In the genomic region with DNA sequence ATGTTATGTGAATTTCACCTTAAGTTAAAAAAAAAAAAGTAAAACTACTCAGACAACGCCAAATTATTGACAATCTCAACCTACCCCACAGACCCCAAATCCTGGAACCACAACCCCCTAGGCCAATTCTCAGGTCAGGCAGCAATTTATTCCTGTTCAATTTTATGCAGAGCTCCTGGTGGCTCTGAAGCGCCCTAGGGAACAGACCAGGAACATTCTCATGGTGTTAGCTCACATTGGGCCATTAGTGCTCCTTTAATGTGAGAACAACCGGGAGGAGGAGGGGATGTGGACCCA, we compare ENCODE assay signal across 8 cellular contexts. TPM values are rescaled to one million over a fixed set of nuclear protein-coding genes. Genes with fewer than 3 reads are reported as not detected.
DNase-seq lines count a peak whose midpoint lies in the region; ATAC-seq and TF ChIP-seq lines count a peak whose summit lies in the region.

No MANE protein-coding gene starts in this region.

- no peak for ATAC-seq in GM21737 (IDR thresholded peaks at IDR 0.05; ENCODE audit: unreplicated experiment)
- ATAC-seq in HG03108 (IDR thresholded peaks at IDR 0.05; ENCODE audit: unreplicated experiment) = no peak

- H3K4me1 Mint-ChIP-seq in nephron progenitor cell = peaks cover 37% of the 10 kb centered on the region

- peaks cover 11% of the 10 kb centered on the region for H3K9me3 Mint-ChIP-seq in nephron progenitor cell

- H3K27ac Mint-ChIP-seq in nephron progenitor cell = no peak overlapping the region

- peaks cover 21% of the 10 kb centered on the region for H3K27me3 Mint-ChIP-seq in nephron progenitor cell (ENCODE audit: low read depth, poor library complexity)

- peak overlapping the region; percentile 82 for H3K4me3 Mint-ChIP-seq in nephron progenitor cell

- DNase-seq in BE2C (no peak), LNCaP clone FGC (ENCODE audit: low read depth) (no peak), nephron progenitor cell (no peak), 8988T (no peak), RKO (ENCODE audit: low spot score) (no peak)
- DNase-seq in effector memory CD4-positive, alpha-beta T cell = no peak

- no peaks in the 10 kb centered on the region for H3K27me3 ChIP-seq in BE2C
- no peaks in the 10 kb centered on the region for H3K27me3 ChIP-seq in effector memory CD4-positive, alpha-beta T cell (replicated peaks; ENCODE audit: control insufficient read depth, insufficient read depth, low read length, poor library complexity, severe bottlenecking)

- no peaks in the 10 kb centered on the region for H3K36me3 Mint-ChIP-seq in nephron progenitor cell (ENCODE audit: low read depth)

- no peaks in the 10 kb centered on the region for H3K4me1 ChIP-seq in BE2C
- H3K4me1 ChIP-seq in effector memory CD4-positive, alpha-beta T cell (ENCODE audit: control insufficient read depth, insufficient read depth, low read length, poor library complexity, severe bottlenecking) = peaks cover 2% of the 10 kb centered on the region

- H3K27ac ChIP-seq in effector memory CD4-positive, alpha-beta T cell (ENCODE audit: insufficient read depth, low read length, poor library complexity, severe bottlenecking) = no peak overlapping the region

- peak overlapping the region; percentile 62 for H3K4me3 ChIP-seq in BE2C (ENCODE audit: low read depth, low read length)
- peak overlapping the region; percentile 78 for H3K4me3 ChIP-seq in LNCaP clone FGC (ENCODE audit: low read depth, low read length)
- peak overlapping the region; percentile 74 for H3K4me3 ChIP-seq in effector memory CD4-positive, alpha-beta T cell (ENCODE audit: insufficient read depth, low read depth, low read length, poor library complexity, severe bottlenecking)

- TF ChIP-seq CTCF in BE2C (IDR thresholded peaks at IDR 0.05; ENCODE audit: low read depth, low read length) (no peak), LNCaP clone FGC (IDR thresholded peaks at IDR 0.05; ENCODE audit: control insufficient read depth, extremely low read depth, insufficient read depth) (no peak), nephron progenitor cell (IDR thresholded peaks at IDR 0.05) (no peak)

- H3K9me3 ChIP-seq in BE2C = no peaks in the 10 kb centered on the region
- no peaks in the 10 kb centered on the region for H3K9me3 ChIP-seq in effector memory CD4-positive, alpha-beta T cell (ENCODE audit: control insufficient read depth, low read length)

- no peaks in the 10 kb centered on the region for H3K36me3 ChIP-seq in BE2C
- no peaks in the 10 kb centered on the region for H3K36me3 ChIP-seq in effector memory CD4-positive, alpha-beta T cell (ENCODE audit: control insufficient read depth, insufficient read depth, low read length)

RNA-seq across cellular contexts. Expression of a gene that starts 0.4 kb away (rescaled TPM):
- 9.3 TPM for polyA plus RNA-seq in BE2C (2012; ENCODE audit: insufficient read depth, insufficient read length, low read depth)
